3 cellular contexts compared by ENCODE assay signal in genomic region chr22:34858026-34858425, GRCh38.
TF ChIP-seq lines count a peak whose summit lies in the region.

No MANE protein-coding gene starts in this region.

TF ChIP-seq in liver, 16 proteins besides CTCF, POLR2A, EP300 and RAD21:
- TF ChIP-seq HNF4A (conservative IDR thresholded peaks at IDR 0.05) (no peak), RXRA (IDR thresholded peaks at IDR 0.05) (peak; percentile 29 to 74)

TF ChIP-seq in HepG2, 621 proteins besides CTCF, POLR2A, EP300 and RAD21:
- no peak for TF ChIP-seq NFATC3 (CRISPR knock-in tag; IDR thresholded peaks at IDR 0.05)
- no peak for TF ChIP-seq ZBTB1 (CRISPR knock-in tag; IDR thresholded peaks at IDR 0.05; ENCODE audit: borderline replicate concordance)
- TF ChIP-seq BCL6 (CRISPR knock-in tag; IDR thresholded peaks at IDR 0.05): no peak
- TF ChIP-seq GLI4 (CRISPR knock-in tag; IDR thresholded peaks at IDR 0.05; ENCODE audit: borderline replicate concordance): no peak

TF ChIP-seq in H1, 55 proteins besides CTCF, POLR2A, EP300 and RAD21:
- no peak for TF ChIP-seq KDM4A (IDR thresholded peaks at IDR 0.05; ENCODE audit: low read depth, low read length, severe bottlenecking)
- no peak for TF ChIP-seq ATF2 (IDR thresholded peaks at IDR 0.05; ENCODE audit: low read length)
- TF ChIP-seq BCL11A (IDR thresholded peaks at IDR 0.05; ENCODE audit: low read depth in 2 of 2, low read length in 2 of 2): no peak
- no peak for TF ChIP-seq E2F6 (IDR thresholded peaks at IDR 0.05)
- no peak for TF ChIP-seq TAF1 (IDR thresholded peaks at IDR 0.05; ENCODE audit: low read depth, low read length)
- no peak for TF ChIP-seq MAFK (IDR thresholded peaks at IDR 0.05; ENCODE audit: low read depth, low read length)
- no peak for TF ChIP-seq PHF8 (conservative IDR thresholded peaks at IDR 0.05; ENCODE audit: low read depth, low read length)
- no peak for TF ChIP-seq ZNF274 (IDR thresholded peaks at IDR 0.05; ENCODE audit: borderline replicate concordance, extremely low read depth, low read length)
- no peak for TF ChIP-seq SP1 (IDR thresholded peaks at IDR 0.05; ENCODE audit: low read depth, low read length)
- no peak for TF ChIP-seq CHD1 (IDR thresholded peaks at IDR 0.05; ENCODE audit: low read depth, low read length)
- TF ChIP-seq GABPA (IDR thresholded peaks at IDR 0.05; ENCODE audit: borderline replicate concordance, insufficient read depth, low read length): no peak
- TF ChIP-seq RXRA (IDR thresholded peaks at IDR 0.05; ENCODE audit: insufficient read depth, low read depth, low read length): no peak
- TF ChIP-seq CTBP2 (IDR thresholded peaks at IDR 0.05; ENCODE audit: borderline replicate concordance, insufficient read depth, insufficient read length, low read length): no peak
- no peak for TF ChIP-seq SP2 (IDR thresholded peaks at IDR 0.05; ENCODE audit: low read length)
- TF ChIP-seq RNF2 (IDR thresholded peaks at IDR 0.05; ENCODE audit: borderline replicate concordance, low read depth, low read length, missing control alignments, poor library complexity, severe bottlenecking): no peak
- TF ChIP-seq CBX5 (IDR thresholded peaks at IDR 0.05; ENCODE audit: low read depth, low read length): no peak
